ENCODE assay signal across 10 cellular contexts in the genomic region with DNA sequence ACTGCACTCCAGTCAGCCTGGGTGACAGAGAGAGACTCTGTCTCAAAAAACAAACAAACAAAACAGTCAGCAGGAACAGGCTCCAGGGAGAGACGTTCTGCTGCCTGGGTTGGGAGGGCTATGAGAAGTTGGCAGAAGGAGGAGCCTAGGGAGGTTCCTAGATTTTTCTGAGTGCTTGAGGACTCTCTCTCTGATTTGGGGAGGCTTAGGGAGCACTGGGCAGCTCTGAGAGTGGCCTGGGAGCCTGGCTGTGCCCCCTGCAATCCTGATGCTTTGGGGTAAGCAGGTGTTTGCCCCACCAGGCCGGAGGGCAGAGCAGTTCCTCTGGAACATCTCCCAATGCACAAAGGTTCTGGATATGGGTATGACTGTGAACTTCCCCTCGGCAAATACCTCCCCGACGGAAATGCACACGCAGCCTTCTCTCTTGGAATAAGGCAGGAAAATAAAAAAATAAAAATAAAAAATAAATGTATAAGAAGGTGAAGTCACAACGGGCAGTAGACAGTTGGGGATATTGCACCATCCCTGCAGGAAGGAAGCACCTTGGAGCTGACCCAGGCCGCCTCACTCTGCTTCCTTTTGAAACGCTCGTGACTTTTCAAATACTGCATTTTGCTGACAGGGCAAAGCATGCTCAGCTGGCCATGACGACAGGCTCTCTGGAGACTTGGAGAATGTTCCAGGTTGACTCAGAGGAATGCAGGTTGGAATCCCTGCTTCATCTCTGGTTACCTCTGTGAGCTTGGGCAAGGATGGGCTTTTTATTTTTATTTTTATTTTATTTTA. TPM values are rescaled to one million over a fixed set of nuclear protein-coding genes. Genes with fewer than 3 reads are reported as not detected.
DNase-seq lines count a peak whose midpoint lies in the region; ATAC-seq, FAIRE-seq and TF ChIP-seq lines count a peak whose summit lies in the region.
"Had no signal": no experiment of that assay in that cellular context is flagged by ENCODE, and none has a peak within 500 bp of the region (broad histone marks: within the 10 kb centered on the region; RNA-seq: fewer than 3 reads in every experiment).

No MANE protein-coding gene starts in this region.

- in situ Hi-C loops in HAP-1 (cut with MboI; ENCODE audit: low sequenced_read_pairs) = no loop called here

- TF ChIP-seq CTCF in fibroblast of pulmonary artery (IDR thresholded peaks at IDR 0.05; ENCODE audit: low read length, missing control alignments) (no peak), pancreas (IDR thresholded peaks at IDR 0.05) (no peak)

- H3K27ac ChIP-seq in pancreas = peak overlapping the region in 2 of 4 donors; percentile 62 to 63

- H3K27me3 ChIP-seq in pancreas (no peaks in the 10 kb centered on the region), HAP-1 (ENCODE audit: low read depth) (no peaks in the 10 kb centered on the region)

- intact Hi-C loops in pancreas (cut with DNase I) = no loop called here

- 53% methylated on average over 11 of the region's 11 CpGs for WGBS in pancreas, 2 donors

- H3K4me3 ChIP-seq in fibroblast of pulmonary artery (replicated peaks; ENCODE audit: low read depth, low read length) (no peak overlapping the region), pancreas (no peak overlapping the region), HAP-1 (no peak overlapping the region)

- FAIRE-seq in pancreas (lab: Jason Lieb, UNC) = no peak

- H3K36me3 ChIP-seq in pancreas (no peaks in the 10 kb centered on the region), HAP-1 (replicated peaks) (no peaks in the 10 kb centered on the region)

- ATAC-seq in pancreas = peak in 3 of 4 donors; percentile 14 to 70 (median 67)
- no peak for ATAC-seq in HG03442 (IDR thresholded peaks at IDR 0.05; ENCODE audit: unreplicated experiment)
- no peak for ATAC-seq in GM19395 (IDR thresholded peaks at IDR 0.05; ENCODE audit: unreplicated experiment)
- ATAC-seq in HG03139 (IDR thresholded peaks at IDR 0.05; ENCODE audit: unreplicated experiment) = no peak

- H3K4me1 ChIP-seq in pancreas (peaks cover 0 to 4% (median 0%) of the 10 kb centered on the region in 3 donors), HAP-1 (peaks cover 18% of the 10 kb centered on the region)

- no peaks in the 10 kb centered on the region for H3K9me3 ChIP-seq in pancreas
- no peaks in the 10 kb centered on the region for H3K9me3 ChIP-seq in HAP-1

- DNase-seq in DMS79 (lab: John Stamatoyannopoulos, UW) (peak; percentile 82), SKM-1 (lab: John Stamatoyannopoulos, UW; ENCODE audit: unreplicated experiment) (peak; percentile 67), fibroblast of pulmonary artery (ENCODE audit: low read depth) (peak; percentile 85), pancreas (peak in 2 of 6 donors; percentile 10 to 56), HAP-1 (ENCODE audit: low spot score in 2 of 2) (no peak)
- DNase-seq: endodermal cell, SW 1271 had no signal

RNA-seq across cellular contexts. Expression of a gene that starts 26.5 kb away (rescaled TPM):
- 10 to 100 TPM in 1 of 6 donors, 1 to 10 TPM in 5; 3.7 to 15.2 (median 5.3) TPM for total RNA-seq in pancreas
- 10 to 100 TPM; 19.4 to 24.8 TPM for polyA plus RNA-seq in pancreas

RNA-seq across cellular contexts. Expression of a gene that starts 48.0 kb away (rescaled TPM):
- total RNA-seq in pancreas = 10 to 100 TPM; 17.5 to 30.9 (median 24.0) TPM
- polyA plus RNA-seq in pancreas = 10 to 100 TPM; 40.3 to 42.2 TPM

RNA-seq across cellular contexts. Expression of a gene that starts 48.4 kb away (rescaled TPM):
- total RNA-seq in pancreas = 100 to 1,000 TPM in 1 of 6 donors, 10 to 100 TPM in 5; 58.2 to 107 (median 91.2) TPM
- polyA plus RNA-seq in pancreas = 100 to 1,000 TPM; 152 to 200 TPM

Comparison
In these comparisons a context has a peak if more than half of its experiments do, and no peak if none do; other contexts are left out.
1. DNase-seq: peak in DMS79 (single experiment), SKM-1 (single experiment) and fibroblast of pulmonary artery (single experiment); none in HAP-1 (0 of 2).
2. ATAC-seq: peak in pancreas (3 of 4); none in HG03442 (single experiment), GM19395 (single experiment) and HG03139 (single experiment).